ENCODE assay signal across 13 cellular contexts in the genomic region with DNA sequence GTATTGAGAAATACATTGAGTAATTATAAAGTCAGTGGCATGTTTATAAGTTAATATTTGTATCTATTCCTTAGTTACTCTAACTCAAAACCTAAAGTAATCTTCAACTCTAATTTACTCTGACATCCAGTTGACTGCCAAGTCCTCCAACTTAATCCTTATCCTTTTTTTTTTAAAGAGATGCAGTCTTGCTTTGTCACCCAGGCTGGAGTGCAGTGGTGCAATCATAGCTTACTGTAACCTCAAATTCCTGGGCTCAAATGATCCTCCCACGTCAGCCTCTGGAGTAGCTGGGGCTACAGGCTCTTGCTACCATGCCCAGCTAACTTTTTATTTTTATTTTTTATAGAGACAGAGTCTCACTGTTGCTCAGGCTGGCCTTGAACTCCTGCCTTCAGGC. TPM values are rescaled to one million over a fixed set of nuclear protein-coding genes. Genes with fewer than 3 reads are reported as not detected.
DNase-seq lines count a peak whose midpoint lies in the region; TF ChIP-seq lines count a peak whose summit lies in the region.
"Had no signal": no experiment of that assay in that cellular context is flagged by ENCODE, and none has a peak within 500 bp of the region (broad histone marks: within the 10 kb centered on the region; RNA-seq: fewer than 3 reads in every experiment).

No MANE protein-coding gene starts in this region.

- H3K4me1 ChIP-seq in SJSA1 (replicated peaks) (peaks cover 65% of the 10 kb centered on the region), spleen (peaks cover 7 to 100% (median 85%) of the 10 kb centered on the region in 6 donors)

- DNase-seq in GM04504 (ENCODE audit: low read depth) (peak; percentile 58), SJSA1 (ENCODE audit: low read depth in 1 of 2, low spot score in 2 of 2) (no peak), fibroblast of villous mesenchyme (ENCODE audit: low read depth) (peak; percentile 90), spleen (no peak), NCI-H345 (lab: John Stamatoyannopoulos, UW) (no peak), NCI-H2029 treated with DMSO at 0.1 percent for 48 hours (lab: John Stamatoyannopoulos, UW) (no peak), cortex of kidney (lab: John Stamatoyannopoulos, UW) (no peak)
- no peak for DNase-seq in activated CD4-positive, CD25-positive, alpha-beta regulatory T cell treated with anti-CD3 and anti-CD28 coated beads, Interleukin-2, amount 50 U/mL, for 72 hours
- DNase-seq: activated CD4-positive, CD25-positive, alpha-beta regulatory T cell; activated effector memory CD4-positive, alpha-beta T cell treated with Interleukin-2 at 50 U/mL for 16 hours; heart right ventricle; right lobe of liver; Right ventricle myocardium superior had no signal

- H3K4me3 ChIP-seq in SJSA1 (no peak overlapping the region), fibroblast of villous mesenchyme (ENCODE audit: low read depth, low read length) (no peak overlapping the region), spleen (no peak overlapping the region)
- H3K4me3 ChIP-seq: heart right ventricle, right lobe of liver had no signal

- no peak for TF ChIP-seq POLR2A in spleen (IDR thresholded peaks at IDR 0.05)

- no peaks in the 10 kb centered on the region for H3K27me3 ChIP-seq in SJSA1 (replicated peaks)
- no peaks in the 10 kb centered on the region for H3K27me3 ChIP-seq in spleen (replicated peaks in 1 of 7)
- H3K27me3 ChIP-seq: heart right ventricle, right lobe of liver had no signal

- H3K27ac ChIP-seq in SJSA1 (peak overlapping the region; percentile 33; the same call in 1 of the 2 replicates), spleen (peak overlapping the region in 5 of 8 donors; percentile 54 to 63 (median 60))
- H3K27ac ChIP-seq: right lobe of liver had no signal

- TF ChIP-seq CTCF in fibroblast of villous mesenchyme (IDR thresholded peaks at IDR 0.05; ENCODE audit: insufficient read depth, low read depth, low read length) = no peak
- no peak for TF ChIP-seq CTCF in spleen (IDR thresholded peaks at IDR 0.05 in 8 of 11, conservative IDR thresholded peaks at IDR 0.05 in 3 of 11)

- H3K36me3 ChIP-seq in SJSA1 = peaks cover 23% of the 10 kb centered on the region
- H3K36me3 ChIP-seq in spleen = peaks cover 0 to 18% (median 0%) of the 10 kb centered on the region in 6 donors
- H3K36me3 ChIP-seq: heart right ventricle, right lobe of liver had no signal

- WGBS in spleen, 5 donors = 38 to 71% (median 54%) methylated on average over 1 of the region's 1 CpG

- H3K9me3 ChIP-seq in SJSA1 (replicated peaks) (no peaks in the 10 kb centered on the region), spleen (peaks cover 0 to 6% (median 2%) of the 10 kb centered on the region in 8 donors)
- H3K9me3 ChIP-seq: heart right ventricle, right lobe of liver had no signal

- intact Hi-C loops in spleen (cut with DNase I; ENCODE audit: low total_unique reads) = no loop called here

RNA-seq across cellular contexts. Expression of gene PTPN1, which starts 24.4 kb away (rescaled TPM):
- total RNA-seq in SJSA1 (2014; rRNA removed; shearing (Covaris generic)) = 61.1 and 71.3 TPM in 2 replicates
- total RNA-seq in fibroblast of villous mesenchyme (27.1 and 45.3 TPM in 2 replicates), spleen (10 to 100 TPM; 60.3 to 84.9 (median 73.5) TPM)
- 10 to 100 TPM; 20.5 to 42.1 (median 25.0) TPM for polyA plus RNA-seq in spleen

Comparison
In these comparisons a context has a peak if more than half of its experiments do, and no peak if none do; other contexts are left out.
1. DNase-seq: peak in GM04504 (single experiment) and fibroblast of villous mesenchyme (single experiment); none in SJSA1 (0 of 2), spleen (single experiment), NCI-H345 (single experiment), NCI-H2029 treated with DMSO at 0.1 percent for 48 hours (single experiment), activated CD4-positive, CD25-positive, alpha-beta regulatory T cell treated with anti-CD3 and anti-CD28 coated beads, Interleukin-2, amount 50 U/mL, for 72 hours (single experiment) and cortex of kidney (single experiment).